Comparison of ENCODE assay signal across 21 cellular contexts in the genomic region with DNA sequence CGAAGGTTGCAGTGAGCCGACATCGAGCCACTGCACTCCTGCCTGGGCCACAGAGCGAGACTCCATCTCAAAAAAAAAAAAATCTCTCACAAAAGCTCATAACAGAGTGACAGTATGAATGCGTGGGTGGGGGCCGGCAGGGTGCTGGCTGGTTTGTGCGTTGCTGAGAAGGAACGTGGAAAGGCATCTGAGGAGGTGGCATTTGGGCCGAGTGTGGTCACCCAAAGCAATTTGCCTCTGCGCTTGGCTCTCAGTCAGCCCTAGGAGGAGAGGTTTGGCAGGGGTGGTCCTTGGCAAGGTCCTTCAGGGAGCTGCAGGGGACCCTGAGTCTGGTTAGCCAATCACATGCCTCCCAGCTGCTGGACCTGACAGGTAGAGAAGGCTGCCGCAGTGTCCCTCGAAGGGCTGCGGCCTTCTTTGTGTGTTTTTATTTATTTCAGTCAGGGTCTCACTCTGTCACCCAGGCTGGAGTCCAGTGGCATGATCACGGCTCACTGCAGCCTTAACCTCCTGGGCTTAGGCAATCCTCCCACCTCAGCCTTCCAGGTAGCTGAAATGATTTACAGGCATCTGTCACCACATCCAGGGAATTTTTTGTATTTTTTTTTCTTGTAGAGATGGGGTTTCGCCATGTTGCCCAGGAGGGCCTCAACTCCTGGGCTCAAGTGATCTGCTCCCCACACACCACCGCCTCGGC. TPM values are rescaled to one million over a fixed set of nuclear protein-coding genes. Genes with fewer than 3 reads are reported as not detected.
A peak's percentile ranks its signal among the peaks of the same experiment; 100 is the strongest.
DNase-seq lines count a peak whose midpoint lies in the region; ATAC-seq, FAIRE-seq and TF ChIP-seq lines count a peak whose summit lies in the region.
"Had no signal": no experiment of that assay in that cellular context is flagged by ENCODE, and none has a peak within 500 bp of the region (broad histone marks: within the 10 kb centered on the region; RNA-seq: fewer than 3 reads in every experiment).

No MANE protein-coding gene starts in this region.

- H3K36me3 Mint-ChIP-seq in effector memory CD8-positive, alpha-beta T cell (ENCODE audit: insufficient read depth): no peaks in the 10 kb centered on the region
- H3K36me3 Mint-ChIP-seq: CD8-positive, alpha-beta T cell had no signal

- no peak overlapping the region for H3K27ac Mint-ChIP-seq in effector memory CD8-positive, alpha-beta T cell
- H3K27ac Mint-ChIP-seq: CD8-positive, alpha-beta T cell had no signal

- H3K27me3 ChIP-seq in right cardiac atrium (ENCODE audit: control insufficient read depth, insufficient read depth) (no peaks in the 10 kb centered on the region), RWPE2 (ENCODE audit: insufficient read depth, poor library complexity, severe bottlenecking) (no peaks in the 10 kb centered on the region)
- H3K27me3 ChIP-seq: BLaER1 had no signal

- FAIRE-seq in urothelium cell line (lab: Jason Lieb, UNC): no peak
- FAIRE-seq: A204.1, GM18507, H54 had no signal

- H3K27me3 Mint-ChIP-seq in effector memory CD8-positive, alpha-beta T cell: peaks cover 5 to 26% of the 10 kb centered on the region in 2 donors

- intact Hi-C loops in left ventricle myocardium superior (cut with micrococcal nuclease) (no loop called here), right cardiac atrium (cut with DNase I) (no loop called here), posterior vena cava (cut with DNase I) (no loop called here)

- H3K4me3 Mint-ChIP-seq in effector memory CD8-positive, alpha-beta T cell: no peak overlapping the region
- H3K4me3 Mint-ChIP-seq: CD8-positive, alpha-beta T cell had no signal

- DNase-seq in left ventricle myocardium superior: peak; percentile 17
- DNase-seq in right cardiac atrium: no peak
- peak; percentile 30 for DNase-seq in RWPE2 (ENCODE audit: low spot score)
- peak; percentile 35 for DNase-seq in islet precursor cell
- DNase-seq in urothelium cell line (ENCODE audit: low spot score): peak; percentile 37
- no peak for DNase-seq in NCI-H1417 treated with DMSO at 0.1 percent for 48 hours (lab: John Stamatoyannopoulos, UW)
- no peak for DNase-seq in posterior vena cava (ENCODE audit: low spot score)
- no peak for DNase-seq in effector memory CD8-positive, alpha-beta T cell
- DNase-seq: CD8-positive, alpha-beta T cell; DMS79 treated with DMSO at 0.1 percent for 48 hours; NCI-H1048; NCI-H510A treated with DMSO at 0.1 percent for 48 hours; NCI-H82 had no signal

- H3K9me3 Mint-ChIP-seq in effector memory CD8-positive, alpha-beta T cell: no peaks in the 10 kb centered on the region
- H3K9me3 Mint-ChIP-seq: CD8-positive, alpha-beta T cell had no signal

- no peaks in the 10 kb centered on the region for H3K4me1 Mint-ChIP-seq in effector memory CD8-positive, alpha-beta T cell (ENCODE audit: low read depth in 2 of 2)

- H3K27ac ChIP-seq in right cardiac atrium (ENCODE audit: low read length) (no peak overlapping the region), RWPE2 (ENCODE audit: poor library complexity, severe bottlenecking) (no peak overlapping the region)
- H3K27ac ChIP-seq: BLaER1, KMS-11 had no signal

- no peak for ATAC-seq in left ventricle myocardium superior
- no peak for ATAC-seq in right cardiac atrium
- no peak for ATAC-seq in RWPE2 (ENCODE audit: low read depth)
- ATAC-seq in effector memory CD8-positive, alpha-beta T cell (replicated peaks): no peak
- ATAC-seq: CD8-positive, alpha-beta T cell; Right ventricle myocardium inferior had no signal

- no peaks in the 10 kb centered on the region for H3K9me3 ChIP-seq in right cardiac atrium (ENCODE audit: control insufficient read depth, low read length)
- H3K9me3 ChIP-seq in RWPE2 (ENCODE audit: severe bottlenecking): no peaks in the 10 kb centered on the region

- H3K4me1 ChIP-seq in right cardiac atrium (ENCODE audit: control insufficient read depth, insufficient read depth, low read length) (no peaks in the 10 kb centered on the region), RWPE2 (ENCODE audit: insufficient read depth, poor library complexity, severe bottlenecking) (no peaks in the 10 kb centered on the region)

- 78% methylated on average over 17 of the region's 17 CpGs for WGBS in right cardiac atrium

- no peak for TF ChIP-seq CTCF in RWPE2 (IDR thresholded peaks at IDR 0.05; ENCODE audit: poor library complexity, severe bottlenecking)

- no peak overlapping the region for H3K4me3 ChIP-seq in right cardiac atrium (ENCODE audit: low read length)
- H3K4me3 ChIP-seq in RWPE2 (ENCODE audit: severe bottlenecking): no peak overlapping the region
- H3K4me3 ChIP-seq: BLaER1 had no signal

- H3K36me3 ChIP-seq in RWPE2 (ENCODE audit: low read depth): no peaks in the 10 kb centered on the region
- H3K36me3 ChIP-seq: BLaER1 had no signal

RNA-seq across cellular contexts. Expression of gene OSBPL5, which starts 23.5 kb away (rescaled TPM):
- 15.9 TPM for total RNA-seq in left ventricle myocardium superior
- total RNA-seq in right cardiac atrium: 10 to 100 TPM; 14.1 to 19.1 (median 15.4) TPM
- 10.3 TPM for polyA plus RNA-seq in right cardiac atrium
- total RNA-seq in posterior vena cava: 10 to 100 TPM; 61.2 to 84.0 TPM

RNA-seq across cellular contexts. Expression of gene MRGPRG, which starts 30.0 kb away (rescaled TPM):
- total RNA-seq in left ventricle myocardium superior (not detected), right cardiac atrium (not detected), posterior vena cava (not detected)
- not detected for polyA plus RNA-seq in right cardiac atrium
- total RNA-seq: CD8-positive, alpha-beta T cell; G401; M059J; Right ventricle myocardium inferior had no signal

RNA-seq across cellular contexts. Expression of gene MRGPRE, which starts 43.6 kb away (rescaled TPM):
- total RNA-seq in left ventricle myocardium superior: 0.42 TPM
- under 1 TPM in 3 of 4 donors, not detected in 1; 0.28 to 0.43 (median 0.38) TPM for total RNA-seq in right cardiac atrium
- 0.11 TPM for polyA plus RNA-seq in right cardiac atrium
- under 1 TPM in 1 of 2 donors, not detected in 1; 0.62 TPM for total RNA-seq in posterior vena cava
- total RNA-seq: CD8-positive, alpha-beta T cell; G401; M059J; Right ventricle myocardium inferior had no signal

Comparison
In these comparisons a context has a peak if more than half of its experiments do, and no peak if none do; other contexts are left out.
1. DNase-seq: peak in left ventricle myocardium superior (single experiment), RWPE2 (single experiment), islet precursor cell (single experiment) and urothelium cell line (single experiment); none in right cardiac atrium (0 of 3), NCI-H1417 treated with DMSO at 0.1 percent for 48 hours (single experiment), posterior vena cava (single experiment) and effector memory CD8-positive, alpha-beta T cell (0 of 3).